8 cellular contexts compared by ENCODE assay signal in the genomic region with DNA sequence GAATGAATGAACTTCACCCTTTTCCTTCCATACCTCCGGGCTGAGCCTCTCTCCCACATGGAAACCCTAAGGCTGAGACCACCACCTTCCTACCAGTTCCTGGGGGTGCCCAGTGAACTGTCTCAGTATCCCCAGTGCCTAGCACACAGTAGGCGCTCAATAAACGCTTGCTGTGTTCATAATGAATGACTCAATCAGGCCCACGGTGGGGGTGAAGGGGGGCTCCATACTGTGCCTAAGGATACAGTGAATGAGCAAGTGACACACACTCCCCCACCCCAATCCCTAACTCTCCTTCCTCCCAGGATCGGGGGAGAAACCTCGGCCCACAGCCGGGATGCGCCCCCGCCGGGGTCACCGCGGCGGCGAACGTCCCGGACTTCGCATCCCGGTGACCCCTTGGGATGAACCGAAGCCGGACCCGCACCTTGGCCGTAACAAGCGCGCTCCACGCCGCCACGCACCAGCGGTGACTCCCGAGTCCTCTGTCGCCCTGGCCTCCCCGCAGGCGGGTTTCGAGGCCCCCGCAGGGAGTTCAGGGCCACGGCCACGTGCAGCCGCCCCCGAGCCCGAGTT. TPM values are rescaled to one million over a fixed set of nuclear protein-coding genes. Genes with fewer than 3 reads are reported as not detected.
DNase-seq lines count a peak whose midpoint lies in the region; ATAC-seq and TF ChIP-seq lines count a peak whose summit lies in the region.

No MANE protein-coding gene starts in this region.

- H2BK5ac ChIP-seq in neuronal stem cell (ENCODE audit: low read length), result peak overlapping the region; percentile 56

- peaks cover 35 to 63% (median 43%) of the 10 kb centered on the region in 10 experiments for H3K4me1 ChIP-seq in BLaER1 treated with 17β-estradiol and CSF1 and Interleukin-3, amounts not matched to agents 10 nM and 100 nM
- H3K4me1 ChIP-seq in PC-3 (ENCODE audit: insufficient read depth, low read length), result peaks cover 21% of the 10 kb centered on the region
- peaks cover 5 to 25% of the 10 kb centered on the region in 2 donors for H3K4me1 ChIP-seq in neuronal stem cell (ENCODE audit: control insufficient read depth in 2 of 2, insufficient read depth in 1 of 2, low read depth in 1 of 2, low read length in 2 of 2)

- no peaks in the 10 kb centered on the region for H3K9me3 ChIP-seq in BLaER1 treated with 17β-estradiol and CSF1 and Interleukin-3, amounts not matched to agents 10 nM and 100 nM (replicated peaks in 1 of 11)
- H3K9me3 ChIP-seq in PC-3 (ENCODE audit: low read length), result no peaks in the 10 kb centered on the region
- no peaks in the 10 kb centered on the region for H3K9me3 ChIP-seq in neuronal stem cell (replicated peaks in 1 of 2; ENCODE audit: control insufficient read depth in 2 of 2, insufficient read depth in 1 of 2, low read depth in 1 of 2, low read length in 2 of 2)

- H3K4me2 ChIP-seq in BLaER1 treated with 17β-estradiol and CSF1 and Interleukin-3, amounts not matched to agents 10 nM and 100 nM, result peak overlapping the region; percentile 88 to 99 (median 94)
- H3K4me2 ChIP-seq in PC-3 (ENCODE audit: low read length) (peak overlapping the region; percentile 93), neuronal stem cell (ENCODE audit: insufficient read depth, low read length, poor library complexity, severe bottlenecking) (peak overlapping the region; percentile 82)

- H3K14ac ChIP-seq in neuronal stem cell (ENCODE audit: low read length), result peak overlapping the region; percentile 0

- no peak overlapping the region for H3K4ac ChIP-seq in neuronal stem cell (ENCODE audit: low read length)

- no peak for TF ChIP-seq CTCF in PC-3 (conservative IDR thresholded peaks at IDR 0.05; ENCODE audit: low read depth, low read length)

- H3K9me2 ChIP-seq in PC-3 (replicated peaks; ENCODE audit: low read length), result no peaks in the 10 kb centered on the region

- H4K20me1 ChIP-seq in BLaER1 treated with 17β-estradiol and CSF1 and Interleukin-3, amounts not matched to agents 10 nM and 100 nM, result peaks cover 0 to 50% (median 30%) of the 10 kb centered on the region in 11 experiments; a peak in 16 of 22 replicates
- no peaks in the 10 kb centered on the region for H4K20me1 ChIP-seq in PC-3 (ENCODE audit: low read length)

- DNase-seq in PC-3 (peak; percentile 25), neuronal stem cell (ENCODE audit: low spot score) (no peak), NCI-H774 (lab: John Stamatoyannopoulos, UW) (no peak), amniotic stem cell (lab: John Stamatoyannopoulos, UW) (no peak), NCI-H1417 treated with DMSO at 0.1 percent for 48 hours (lab: John Stamatoyannopoulos, UW) (no peak)

- H3K79me2 ChIP-seq in PC-3 (ENCODE audit: low read length), result peaks cover 10% of the 10 kb centered on the region

- peak overlapping the region; percentile 93 for H2AFZ ChIP-seq in PC-3 (ENCODE audit: low read length)
- H2AFZ ChIP-seq in neuronal stem cell (ENCODE audit: low read length), result peak overlapping the region; percentile 98

- peak overlapping the region; percentile 67 to 85 (median 77) for H3K4me3 ChIP-seq in BLaER1 treated with 17β-estradiol and CSF1 and Interleukin-3, amounts not matched to agents 10 nM and 100 nM
- H3K4me3 ChIP-seq in PC-3 (ENCODE audit: low read length) (peak overlapping the region; percentile 72), neuronal stem cell (ENCODE audit: low read length in 2 of 2) (peak overlapping the region; percentile 50 to 82)

- H2AK5ac ChIP-seq in neuronal stem cell (ENCODE audit: low read depth, low read length), result peak overlapping the region; percentile 23

- BruUV-seq in PC-3 (replicated peaks; lab: Mats Ljungman, UMichigan), result TSS peak; percentile 34

- H4K91ac ChIP-seq in neuronal stem cell (ENCODE audit: low read depth, low read length, poor library complexity), result no peak overlapping the region

- H3K27me3 ChIP-seq in BLaER1 treated with 17β-estradiol and CSF1 and Interleukin-3, amounts not matched to agents 10 nM and 100 nM, result peaks cover 0 to 30% (median 13%) of the 10 kb centered on the region in 11 experiments; a peak in 14 of 22 replicates
- H3K27me3 ChIP-seq in PC-3 (ENCODE audit: low read length) (no peaks in the 10 kb centered on the region), neuronal stem cell (ENCODE audit: control insufficient read depth in 3 of 3, insufficient read depth in 3 of 3, low read depth in 1 of 3, low read length in 3 of 3) (peaks cover 9 to 43% (median 31%) of the 10 kb centered on the region in 3 experiments)

- no peak overlapping the region for H4K8ac ChIP-seq in neuronal stem cell (ENCODE audit: low read depth, low read length)

- H3K18ac ChIP-seq in neuronal stem cell (ENCODE audit: low read length), result peak overlapping the region; percentile 84

- no peak overlapping the region for H2BK12ac ChIP-seq in neuronal stem cell (ENCODE audit: low read length)

- no CpG with 5 or more reads among the region's 39 CpGs for WGBS in neuronal stem cell (ENCODE audit: extremely low coverage in 2 of 2, insufficient read length in 2 of 2, insufficient replicate concordance in 1 of 2), 2 donors

- intact Hi-C loops in PC-3 (cut with micrococcal nuclease), result loop anchor here (5.0 to 10.0 kb wide), 2 partner anchors 102 to 200 kb away; no protein-coding TSS in a partner anchor

- H3F3A ChIP-seq in PC-3 (ENCODE audit: low read length, unreplicated experiment), result no peaks in the 10 kb centered on the region

- peak overlapping the region; percentile 69 for H2BK15ac ChIP-seq in neuronal stem cell (ENCODE audit: low read length)

- CTCF ChIA-PET in PC-3 (lab: Charles Lee), result no interaction called here

- H3K36me3 ChIP-seq in BLaER1 treated with 17β-estradiol and CSF1 and Interleukin-3, amounts not matched to agents 10 nM and 100 nM, result peaks cover 0 to 37% (median 22%) of the 10 kb centered on the region in 11 experiments; a peak in 14 of 22 replicates
- H3K36me3 ChIP-seq in PC-3 (ENCODE audit: low read depth, low read length), result no peaks in the 10 kb centered on the region
- H3K36me3 ChIP-seq in neuronal stem cell (replicated peaks in 1 of 2; ENCODE audit: control insufficient read depth in 2 of 2, insufficient read depth in 2 of 2, low read length in 2 of 2), result no peaks in the 10 kb centered on the region

- H3K23ac ChIP-seq in neuronal stem cell (ENCODE audit: low read depth, low read length, poor library complexity), result no peak overlapping the region

- POLR2A ChIA-PET in PC-3 (lab: Charles Lee; ENCODE audit: unreplicated experiment), result no interaction called here

- H2BK120ac ChIP-seq in neuronal stem cell (ENCODE audit: low read depth, low read length), result no peak overlapping the region

- H3K79me1 ChIP-seq in neuronal stem cell (ENCODE audit: low read depth, low read length), result no peaks in the 10 kb centered on the region

- H3K27ac ChIP-seq in BLaER1 treated with 17β-estradiol and CSF1 and Interleukin-3, amounts not matched to agents 10 nM and 100 nM, result peak overlapping the region; percentile 40 to 89 (median 85); a peak in 21 of 22 replicates
- H3K27ac ChIP-seq in PC-3 (ENCODE audit: low read length) (no peak overlapping the region), neuronal stem cell (replicated peaks; ENCODE audit: low read length) (no peak overlapping the region)

- H3K9ac ChIP-seq in BLaER1 treated with 17β-estradiol and CSF1 and Interleukin-3, amounts not matched to agents 10 nM and 100 nM, result peak overlapping the region; percentile 79 to 93 (median 89)
- peak overlapping the region; percentile 79 for H3K9ac ChIP-seq in PC-3 (ENCODE audit: low read length)
- H3K9ac ChIP-seq in neuronal stem cell (ENCODE audit: low read depth, low read length, poor library complexity), result peak overlapping the region; percentile 72

- ATAC-seq in PC-3 (peak; percentile 6; the same call in 1 of the 2 replicates), esophagus mucosa (peak; percentile 10), HG03175 (IDR thresholded peaks at IDR 0.05; ENCODE audit: unreplicated experiment) (no peak)

RNA-seq across cellular contexts. Expression of a gene that starts 0.6 kb away (rescaled TPM):
- total RNA-seq in PC-3 (2014; rRNA removed) (61.5 and 74.1 TPM in 2 replicates), esophagus mucosa (9.9 TPM)
- polyA plus RNA-seq in neuronal stem cell (2013, experiment 1 of 2), result 8.5 TPM
- 8.4 TPM for polyA plus RNA-seq in neuronal stem cell (2013, experiment 2 of 2)

Comparison
In these comparisons a context has a peak if more than half of its experiments do, and no peak if none do; other contexts are left out.
1. H3K27ac ChIP-seq: peak in BLaER1 treated with 17β-estradiol and CSF1 and Interleukin-3, amounts not matched to agents 10 nM and 100 nM (11 of 11); none in PC-3 (single experiment) and neuronal stem cell (single experiment).
2. Peak in every context shown above with its lines, with median percentiles within 50 percentile points of each other: H3K4me2 ChIP-seq, H3K4me3 ChIP-seq and H3K9ac ChIP-seq.